ENCODE assay signal across 23 cellular contexts in genomic region chr13:111510502-111511218, GRCh38.
DNase-seq lines count a peak whose midpoint lies in the region; ATAC-seq, FAIRE-seq and TF ChIP-seq lines count a peak whose summit lies in the region.
"Had no signal": no experiment of that assay in that cellular context is flagged by ENCODE, and none has a peak within 500 bp of the region (broad histone marks: within the 10 kb centered on the region; RNA-seq: fewer than 3 reads in every experiment).

No MANE protein-coding gene starts in this region.

- no peak overlapping the region for H3K4ac ChIP-seq in H9 (ENCODE audit: low read depth, low read length)

- H3K9ac ChIP-seq in H9 (ENCODE audit: extremely low read depth, insufficient read length, low read length), result no peak overlapping the region
- H3K9ac ChIP-seq in kidney (ENCODE audit: low read length in 2 of 2), result no peak overlapping the region
- no peak overlapping the region for H3K9ac ChIP-seq in smooth muscle cell (ENCODE audit: low read depth)

- TF ChIP-seq CTCF in H9 (conservative IDR thresholded peaks at IDR 0.05), result no peak
- TF ChIP-seq CTCF in kidney (IDR thresholded peaks at IDR 0.05; ENCODE audit: borderline replicate concordance, extremely low read depth, insufficient read depth), result no peak
- TF ChIP-seq CTCF in smooth muscle cell (IDR thresholded peaks at IDR 0.05; ENCODE audit: borderline replicate concordance, insufficient read depth, poor library complexity, severe bottlenecking), result no peak

- peak; percentile 15 for DNase-seq in H7
- no peak for DNase-seq in H9
- peak; percentile 52 for DNase-seq in kidney
- peak; percentile 34 for DNase-seq in sciatic nerve (ENCODE audit: low spot score)
- DNase-seq in DMS53 treated with DMSO at 0.1 percent for 48 hours (lab: John Stamatoyannopoulos, UW; ENCODE audit: unreplicated experiment), result no peak
- no peak for DNase-seq in smooth muscle cell (lab: John Stamatoyannopoulos, UW; ENCODE audit: unreplicated experiment)
- DNase-seq: C1 segment of cervical spinal cord; CD4-positive, alpha-beta memory T cell; DMS53; Karpas-422; NCI-H1092; NCI-H1417 treated with DMSO at 0.1 percent for 48 hours; NCI-H187 treated with DMSO at 0.1 percent for 48 hours; NCI-H2107; NCI-H446 treated with DMSO at 0.1 percent for 48 hours; NCI-H526; NCI-H82; NK-92 treated with Interleukin-12 subunit alpha and Interleukin-12 subunit beta, amount 100 ng/mL, for 24 hours; PC-3 had no signal

- H3K23ac ChIP-seq in H9 (ENCODE audit: insufficient read length, low read depth, low read length), result no peak overlapping the region

- H4K8ac ChIP-seq in H9 (replicated peaks; ENCODE audit: insufficient read length, low read depth, low read length), result no peak overlapping the region

- no peak overlapping the region for H2BK120ac ChIP-seq in H9 (ENCODE audit: low read depth, low read length, poor library complexity, severe bottlenecking)

- no peak overlapping the region for H4K5ac ChIP-seq in H9 (ENCODE audit: insufficient read length, low read depth, low read length)

- no peak overlapping the region for H3K4me3 Mint-ChIP-seq in H9
- H3K4me3 Mint-ChIP-seq: CD4-positive, alpha-beta memory T cell had no signal

- FAIRE-seq in kidney (lab: Jason Lieb, UNC), result no peak
- FAIRE-seq: G401.6 had no signal

- H2BK15ac ChIP-seq in H9 (ENCODE audit: low read depth, low read length), result no peak overlapping the region

- H3K27me3 Mint-ChIP-seq in H9 (ENCODE audit: low read depth), result peaks cover 10% of the 10 kb centered on the region

- H3K4me2 ChIP-seq in H9 (ENCODE audit: insufficient read depth, insufficient read length, low read length) (no peak overlapping the region), smooth muscle cell (no peak overlapping the region)

- H3K4me1 Mint-ChIP-seq in H9, result peaks cover 14% of the 10 kb centered on the region in 2 experiments

- H2BK5ac ChIP-seq in H9 (ENCODE audit: insufficient read length, low read length), result no peak overlapping the region

- H3K9me3 Mint-ChIP-seq in H9, result no peaks in the 10 kb centered on the region

- intact Hi-C loops in kidney (cut with DNase I), result no loop called here
- intact Hi-C loops in sciatic nerve (cut with DNase I), result no loop called here

- H4K20me1 ChIP-seq in H9 (ENCODE audit: control insufficient read depth, insufficient read depth, insufficient read length) (no peaks in the 10 kb centered on the region), smooth muscle cell (ENCODE audit: low read depth) (no peaks in the 10 kb centered on the region)

- H2BK20ac ChIP-seq in H9 (ENCODE audit: low read depth, low read length, poor library complexity, severe bottlenecking), result no peak overlapping the region

- no peaks in the 10 kb centered on the region for H3K23me2 ChIP-seq in H9 (ENCODE audit: insufficient read length, low read depth, low read length, poor library complexity, severe bottlenecking)

- no peaks in the 10 kb centered on the region for H3K79me2 ChIP-seq in H9 (ENCODE audit: insufficient read depth, low read length)
- no peaks in the 10 kb centered on the region for H3K79me2 ChIP-seq in smooth muscle cell (ENCODE audit: low read depth)

- no CpG with 5 or more reads among the region's 16 CpGs for WGBS in H9 (ENCODE audit: extremely low coverage, insufficient read length, low lambda C conversion rate)
- WGBS in smooth muscle cell (ENCODE audit: low lambda C conversion rate), result 89% methylated on average over 16 of the region's 16 CpGs

- H2AFZ ChIP-seq in H9 (ENCODE audit: low read length) (no peak overlapping the region), smooth muscle cell (ENCODE audit: low read depth) (no peak overlapping the region)

- 0 out of 2 replicates have a peak overlapping the region, but pooled peaks have one; percentile 15 for H3K14ac ChIP-seq in H9 (ENCODE audit: insufficient read depth, low read length)

- no peaks in the 10 kb centered on the region for H3K27me3 ChIP-seq in H7 (ENCODE audit: control insufficient read depth, insufficient read depth, low read length)
- H3K27me3 ChIP-seq in H9 (ENCODE audit: insufficient read depth, low read length), result no peaks in the 10 kb centered on the region
- no peaks in the 10 kb centered on the region for H3K27me3 ChIP-seq in smooth muscle cell (ENCODE audit: low read depth)

- no peak overlapping the region for H4K91ac ChIP-seq in H9 (ENCODE audit: insufficient read length, low read depth, low read length)

- no peaks in the 10 kb centered on the region for H3K36me3 Mint-ChIP-seq in H9 (ENCODE audit: insufficient read depth in 1 of 3, low read depth in 3 of 3)
- H3K36me3 Mint-ChIP-seq: CD4-positive, alpha-beta memory T cell had no signal

- H3T11ph ChIP-seq in H9 (ENCODE audit: low read length), result no peak overlapping the region

- no peaks in the 10 kb centered on the region for H3F3A ChIP-seq in smooth muscle cell (ENCODE audit: low read depth)

- no peak overlapping the region for H2BK12ac ChIP-seq in H9 (ENCODE audit: insufficient read length, low read depth, low read length)

- no peak overlapping the region for H3K18ac ChIP-seq in H9 (ENCODE audit: insufficient read length, low read depth, low read length)

- H3K4me1 ChIP-seq in H9 (ENCODE audit: insufficient read depth, low read length), result no peaks in the 10 kb centered on the region
- no peaks in the 10 kb centered on the region for H3K4me1 ChIP-seq in kidney (ENCODE audit: control insufficient read depth in 1 of 2, insufficient read depth in 1 of 2, low read depth in 1 of 2, low read length in 2 of 2)
- no peaks in the 10 kb centered on the region for H3K4me1 ChIP-seq in smooth muscle cell (ENCODE audit: low read depth)
- H3K4me1 ChIP-seq: SJSA1 had no signal

- H3K36me3 ChIP-seq in H7 (replicated peaks; ENCODE audit: control insufficient read depth, insufficient read depth, low read length), result no peaks in the 10 kb centered on the region
- H3K36me3 ChIP-seq in kidney (ENCODE audit: control insufficient read depth in 1 of 2, insufficient read depth in 2 of 2, low read length in 2 of 2), result no peaks in the 10 kb centered on the region
- no peaks in the 10 kb centered on the region for H3K36me3 ChIP-seq in smooth muscle cell (ENCODE audit: low read depth)
- H3K36me3 ChIP-seq: SJSA1 had no signal

- H3K79me1 ChIP-seq in H9 (ENCODE audit: insufficient read depth, low read depth, low read length, poor library complexity, severe bottlenecking), result no peaks in the 10 kb centered on the region

- no peak overlapping the region for H2AK5ac ChIP-seq in H9 (ENCODE audit: insufficient read length, low read length)

- no peak for ATAC-seq in sciatic nerve
- no peak for ATAC-seq in GM21723 (IDR thresholded peaks at IDR 0.05; ENCODE audit: unreplicated experiment)
- ATAC-seq: PC-3, Right ventricle myocardium inferior had no signal

- H3K27ac ChIP-seq in H9 (ENCODE audit: insufficient read length, low read depth, low read length) (no peak overlapping the region), kidney (ENCODE audit: low read depth in 2 of 2, low read length in 2 of 2) (no peak overlapping the region), smooth muscle cell (ENCODE audit: low read depth) (no peak overlapping the region)
- H3K27ac ChIP-seq: SJSA1 had no signal

- no peak overlapping the region for H3K27ac Mint-ChIP-seq in H9

- no peak overlapping the region for H3K4me3 ChIP-seq in H7 (ENCODE audit: insufficient read depth, low read depth, low read length)
- no peak overlapping the region for H3K4me3 ChIP-seq in kidney (ENCODE audit: low read length in 2 of 2)
- no peak overlapping the region for H3K4me3 ChIP-seq in smooth muscle cell
- H3K4me3 ChIP-seq: SJSA1 had no signal

- no peak overlapping the region for H3K56ac ChIP-seq in H9 (ENCODE audit: insufficient read length, low read depth, low read length)

- H3K9me3 ChIP-seq in H9 (ENCODE audit: control insufficient read depth, low read depth, low read length) (no peaks in the 10 kb centered on the region), kidney (ENCODE audit: control insufficient read depth in 1 of 2, low read length in 2 of 2) (no peaks in the 10 kb centered on the region), smooth muscle cell (replicated peaks; ENCODE audit: low read depth) (no peaks in the 10 kb centered on the region)
- H3K9me3 ChIP-seq: SJSA1 had no signal

Comparison
In these comparisons a context has a peak if more than half of its experiments do, and no peak if none do; other contexts are left out.
1. DNase-seq: peak in H7 (single experiment), kidney (single experiment) and sciatic nerve (single experiment); none in H9 (single experiment), DMS53 treated with DMSO at 0.1 percent for 48 hours (single experiment) and smooth muscle cell (single experiment).